Comparison of ENCODE assay signal across 22 cellular contexts in genomic region chr16:25855818-25856217, GRCh38.
DNase-seq lines count a peak whose midpoint lies in the region; ATAC-seq and TF ChIP-seq lines count a peak whose summit lies in the region.
"Had no signal": no experiment of that assay in that cellular context is flagged by ENCODE, and none has a peak within 500 bp of the region (broad histone marks: within the 10 kb centered on the region; RNA-seq: fewer than 3 reads in every experiment).

No MANE protein-coding gene starts in this region.

- peaks cover 0 to 13% (median 2%) of the 10 kb centered on the region in 4 donors for H3K9me3 ChIP-seq in tibial nerve
- H3K9me3 ChIP-seq: SJSA1 had no signal

- no peaks in the 10 kb centered on the region for H3K36me3 ChIP-seq in H7 (replicated peaks; ENCODE audit: control insufficient read depth, insufficient read depth, low read length)
- H3K36me3 ChIP-seq in tibial nerve, result no peaks in the 10 kb centered on the region
- H3K36me3 ChIP-seq: SJSA1 had no signal

- DNase-seq in H7 (peak; percentile 55), WTC11 (ENCODE audit: low spot score) (peak; percentile 35), iPS DF 4.7 (ENCODE audit: extremely low read depth, low spot score) (peak; percentile 72), iPS-NIHi7 (ENCODE audit: extremely low spot score) (peak; percentile 40), NCI-H2029 treated with DMSO at 0.1 percent for 48 hours (lab: John Stamatoyannopoulos, UW) (no peak), DMS79 (lab: John Stamatoyannopoulos, UW) (no peak), DMS 273 treated with DMSO at 0.1 percent for 48 hours (lab: John Stamatoyannopoulos, UW) (no peak), tibial nerve (ENCODE audit: low spot score in 2 of 2) (no peak)
- DNase-seq: Calu3, DMS153, GM23248, KBM-7, MV-4-11, NCI-H1105, NCI-H1436 treated with DMSO at 0.1 percent for 48 hours, NCI-H2029, NCI-H446 treated with DMSO at 0.1 percent for 48 hours, NCI-H526, NCI-H82, Right ventricle myocardium superior, RPMI8226 had no signal

- no peaks in the 10 kb centered on the region for H3K4me1 ChIP-seq in tibial nerve
- H3K4me1 ChIP-seq: SJSA1 had no signal

- H3K4me3 ChIP-seq in H7 (ENCODE audit: insufficient read depth, low read depth, low read length), result no peak overlapping the region
- no peak overlapping the region for H3K4me3 ChIP-seq in tibial nerve
- H3K4me3 ChIP-seq: GM23248, SJSA1 had no signal

- WGBS in tibial nerve, 2 donors, result 20 to 23% methylated on average over 2 of the region's 2 CpGs

- H3K27me3 ChIP-seq in H7 (ENCODE audit: control insufficient read depth, insufficient read depth, low read length), result no peaks in the 10 kb centered on the region
- H3K27me3 ChIP-seq in tibial nerve, result no peaks in the 10 kb centered on the region

- H3K27ac Mint-ChIP-seq in WTC11, result peak overlapping the region; percentile 98

- TF ChIP-seq POLR2A in tibial nerve (IDR thresholded peaks at IDR 0.05), result no peak

- CTCF ChIA-PET in WTC11 (lab: Charles Lee), result interaction anchor here (0.9 to 2.1 kb wide), 5 partner anchors 22 to 1254 kb away, joined by 3 to 7 read pairs (median 4); no protein-coding TSS in a partner anchor

- TF ChIP-seq EP300 in tibial nerve (IDR thresholded peaks at IDR 0.05), result no peak

- no peak overlapping the region for H3K27ac ChIP-seq in tibial nerve
- H3K27ac ChIP-seq: GM23248, SJSA1 had no signal

- no peaks in the 10 kb centered on the region for H3K27me3 Mint-ChIP-seq in WTC11 (ENCODE audit: low read depth)

- no peaks in the 10 kb centered on the region for H3K36me3 Mint-ChIP-seq in WTC11

- TF ChIP-seq CTCF in WTC11 (IDR thresholded peaks at IDR 0.05) (no peak), tibial nerve (IDR thresholded peaks at IDR 0.05) (no peak)

- POLR2A ChIA-PET in WTC11 (lab: Charles Lee), result interaction anchor here (1.1 kb wide), 1 partner anchor 95 kb away, joined by 3 read pairs; no protein-coding TSS in a partner anchor

- peak; percentile 95 for ATAC-seq in WTC11

- H3K9me3 Mint-ChIP-seq in WTC11, result no peaks in the 10 kb centered on the region

- H3K4me3 Mint-ChIP-seq in WTC11, result peak overlapping the region; percentile 52

- H3K4me1 Mint-ChIP-seq in WTC11, result peaks cover 65% of the 10 kb centered on the region

TF ChIP-seq in WTC11, 78 proteins besides CTCF, POLR2A, EP300 and RAD21:
- TF ChIP-seq TEAD1 (CRISPR knock-in tag; IDR thresholded peaks at IDR 0.05) (peak; percentile 53; the same call in 1 of the 2 replicates), ZNF532 (CRISPR knock-in tag; IDR thresholded peaks at IDR 0.05; ENCODE audit: borderline replicate concordance) (no peak), ATF1 (CRISPR knock-in tag; IDR thresholded peaks at IDR 0.05) (no peak), TEAD4 (CRISPR knock-in tag; IDR thresholded peaks at IDR 0.05) (0 out of 2 replicates have a peak, but pooled peaks have one; percentile 22), E2F4 (CRISPR knock-in tag; IDR thresholded peaks at IDR 0.05; ENCODE audit: borderline replicate concordance, low read depth) (no peak), ZNF423 (CRISPR knock-in tag; IDR thresholded peaks at IDR 0.05) (peak; percentile 97)
- TF ChIP-seq, protein P1, sequence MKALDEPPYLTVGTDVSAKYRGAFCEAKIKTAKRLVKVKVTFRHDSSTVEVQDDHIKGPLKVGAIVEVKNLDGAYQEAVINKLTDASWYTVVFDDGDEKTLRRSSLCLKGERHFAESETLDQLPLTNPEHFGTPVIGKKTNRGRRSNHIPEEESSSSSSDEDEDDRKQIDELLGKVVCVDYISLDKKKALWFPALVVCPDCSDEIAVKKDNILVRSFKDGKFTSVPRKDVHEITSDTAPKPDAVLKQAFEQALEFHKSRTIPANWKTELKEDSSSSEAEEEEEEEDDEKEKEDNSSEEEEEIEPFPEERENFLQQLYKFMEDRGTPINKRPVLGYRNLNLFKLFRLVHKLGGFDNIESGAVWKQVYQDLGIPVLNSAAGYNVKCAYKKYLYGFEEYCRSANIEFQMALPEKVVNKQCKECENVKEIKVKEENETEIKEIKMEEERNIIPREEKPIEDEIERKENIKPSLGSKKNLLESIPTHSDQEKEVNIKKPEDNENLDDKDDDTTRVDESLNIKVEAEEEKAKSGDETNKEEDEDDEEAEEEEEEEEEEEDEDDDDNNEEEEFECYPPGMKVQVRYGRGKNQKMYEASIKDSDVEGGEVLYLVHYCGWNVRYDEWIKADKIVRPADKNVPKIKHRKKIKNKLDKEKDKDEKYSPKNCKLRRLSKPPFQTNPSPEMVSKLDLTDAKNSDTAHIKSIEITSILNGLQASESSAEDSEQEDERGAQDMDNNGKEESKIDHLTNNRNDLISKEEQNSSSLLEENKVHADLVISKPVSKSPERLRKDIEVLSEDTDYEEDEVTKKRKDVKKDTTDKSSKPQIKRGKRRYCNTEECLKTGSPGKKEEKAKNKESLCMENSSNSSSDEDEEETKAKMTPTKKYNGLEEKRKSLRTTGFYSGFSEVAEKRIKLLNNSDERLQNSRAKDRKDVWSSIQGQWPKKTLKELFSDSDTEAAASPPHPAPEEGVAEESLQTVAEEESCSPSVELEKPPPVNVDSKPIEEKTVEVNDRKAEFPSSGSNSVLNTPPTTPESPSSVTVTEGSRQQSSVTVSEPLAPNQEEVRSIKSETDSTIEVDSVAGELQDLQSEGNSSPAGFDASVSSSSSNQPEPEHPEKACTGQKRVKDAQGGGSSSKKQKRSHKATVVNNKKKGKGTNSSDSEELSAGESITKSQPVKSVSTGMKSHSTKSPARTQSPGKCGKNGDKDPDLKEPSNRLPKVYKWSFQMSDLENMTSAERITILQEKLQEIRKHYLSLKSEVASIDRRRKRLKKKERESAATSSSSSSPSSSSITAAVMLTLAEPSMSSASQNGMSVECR (CRISPR knock-in tag; IDR thresholded peaks at IDR 0.05; ENCODE audit: borderline replicate concordance), result no peak

Comparison
In these comparisons a context has a peak if more than half of its experiments do, and no peak if none do; other contexts are left out.
1. DNase-seq: peak in H7 (single experiment), WTC11 (single experiment), iPS DF 4.7 (single experiment) and iPS-NIHi7 (single experiment); none in NCI-H2029 treated with DMSO at 0.1 percent for 48 hours (single experiment), DMS79 (single experiment), DMS 273 treated with DMSO at 0.1 percent for 48 hours (single experiment) and tibial nerve (0 of 2).